Comparison of ENCODE assay signal across 8 cellular contexts in genomic region chr4:176320976-176321361, GRCh38.
DNase-seq lines count a peak whose midpoint lies in the region; ATAC-seq and TF ChIP-seq lines count a peak whose summit lies in the region.

No MANE protein-coding gene starts in this region.

- peak; percentile 13 to 27 for DNase-seq in cardiac fibroblast (ENCODE audit: low read depth in 2 of 2)
- no peak for DNase-seq in effector CD4-positive, alpha-beta T cell

- no peak for TF ChIP-seq CTCF in KMS-11 (conservative IDR thresholded peaks at IDR 0.05; ENCODE audit: low read depth, low read length)
- no peak for TF ChIP-seq CTCF in cardiac fibroblast (IDR thresholded peaks at IDR 0.05; ENCODE audit: low read depth, low read length)

- H3K27ac ChIP-seq in BLaER1 (peak overlapping the region; percentile 99), KMS-11 (peak overlapping the region; percentile 96), mucosa of rectum (ENCODE audit: low read depth in 2 of 2, low read length in 2 of 2) (peak overlapping the region; percentile 99)

- H3K9me3 ChIP-seq in BLaER1 = no peaks in the 10 kb centered on the region
- H3K9me3 ChIP-seq in mucosa of rectum (ENCODE audit: control insufficient read depth in 2 of 2, low read length in 2 of 2) = no peaks in the 10 kb centered on the region

- H3K4me2 ChIP-seq in BLaER1 = peak overlapping the region; percentile 79
- peak overlapping the region; percentile 82 for H3K4me2 ChIP-seq in KMS-11

- peaks cover 57% of the 10 kb centered on the region for H3K79me2 ChIP-seq in KMS-11 (ENCODE audit: insufficient read depth, low read depth)

- H4K20me1 ChIP-seq in BLaER1 (peaks cover 56% of the 10 kb centered on the region), KMS-11 (ENCODE audit: insufficient read depth) (0 out of 2 replicates have a peak, but pooled peaks cover 5% of the 10 kb centered on the region)

- H3K4me3 ChIP-seq in BLaER1 (peak overlapping the region; percentile 100), KMS-11 (IDR thresholded peaks at IDR 0.05; ENCODE audit: insufficient read depth, low read depth, low read length) (peak overlapping the region; percentile 32), cardiac fibroblast (replicated peaks in 1 of 2; ENCODE audit: low read depth in 2 of 2, low read length in 2 of 2) (peak overlapping the region; percentile 91 to 95), mucosa of rectum (ENCODE audit: low read length in 2 of 2) (peak overlapping the region; percentile 88 to 100)

- H3K36me3 ChIP-seq in BLaER1 = peaks cover 16% of the 10 kb centered on the region
- H3K36me3 ChIP-seq in KMS-11 (ENCODE audit: insufficient read depth) = no peaks in the 10 kb centered on the region
- no peaks in the 10 kb centered on the region for H3K36me3 ChIP-seq in mucosa of rectum (ENCODE audit: control insufficient read depth in 2 of 2, insufficient read depth in 2 of 2, low read length in 2 of 2)

- H3K27me3 ChIP-seq in BLaER1 (no peaks in the 10 kb centered on the region), KMS-11 (ENCODE audit: insufficient read depth, low read depth) (no peaks in the 10 kb centered on the region), mucosa of rectum (ENCODE audit: control insufficient read depth in 2 of 2, insufficient read depth in 2 of 2, low read length in 2 of 2) (no peaks in the 10 kb centered on the region)

- H3K4me1 ChIP-seq in BLaER1 (peaks cover 33% of the 10 kb centered on the region), KMS-11 (ENCODE audit: low read depth, poor library complexity, severe bottlenecking) (peaks cover 39% of the 10 kb centered on the region), mucosa of rectum (ENCODE audit: control insufficient read depth in 2 of 2, insufficient read depth in 2 of 2, low read length in 2 of 2) (peaks cover 13% of the 10 kb centered on the region in 2 donors)

- H3K9ac ChIP-seq in BLaER1 (peak overlapping the region; percentile 100), KMS-11 (peak overlapping the region; percentile 96), mucosa of rectum (ENCODE audit: low read depth in 1 of 2, low read length in 2 of 2) (peak overlapping the region; percentile 83 to 99)

- H2AFZ ChIP-seq in KMS-11 (ENCODE audit: low read depth) = no peak overlapping the region; the same call in 1 of the 2 replicates

- ATAC-seq in HG03378 (IDR thresholded peaks at IDR 0.05; ENCODE audit: unreplicated experiment) (no peak), GM18909 (IDR thresholded peaks at IDR 0.05; ENCODE audit: poor library complexity, unreplicated experiment) (no peak), GM19463 (IDR thresholded peaks at IDR 0.05; ENCODE audit: unreplicated experiment) (no peak)

Comparison
In these comparisons a context has a peak if more than half of its experiments do, and no peak if none do; other contexts are left out.
1. H3K4me3 ChIP-seq: peak in every context shown above with its lines; median percentile 100 in BLaER1; 94 in mucosa of rectum; 93 in cardiac fibroblast; 32 in KMS-11.